ENCODE assay signal across 8 cellular contexts in the genomic region with DNA sequence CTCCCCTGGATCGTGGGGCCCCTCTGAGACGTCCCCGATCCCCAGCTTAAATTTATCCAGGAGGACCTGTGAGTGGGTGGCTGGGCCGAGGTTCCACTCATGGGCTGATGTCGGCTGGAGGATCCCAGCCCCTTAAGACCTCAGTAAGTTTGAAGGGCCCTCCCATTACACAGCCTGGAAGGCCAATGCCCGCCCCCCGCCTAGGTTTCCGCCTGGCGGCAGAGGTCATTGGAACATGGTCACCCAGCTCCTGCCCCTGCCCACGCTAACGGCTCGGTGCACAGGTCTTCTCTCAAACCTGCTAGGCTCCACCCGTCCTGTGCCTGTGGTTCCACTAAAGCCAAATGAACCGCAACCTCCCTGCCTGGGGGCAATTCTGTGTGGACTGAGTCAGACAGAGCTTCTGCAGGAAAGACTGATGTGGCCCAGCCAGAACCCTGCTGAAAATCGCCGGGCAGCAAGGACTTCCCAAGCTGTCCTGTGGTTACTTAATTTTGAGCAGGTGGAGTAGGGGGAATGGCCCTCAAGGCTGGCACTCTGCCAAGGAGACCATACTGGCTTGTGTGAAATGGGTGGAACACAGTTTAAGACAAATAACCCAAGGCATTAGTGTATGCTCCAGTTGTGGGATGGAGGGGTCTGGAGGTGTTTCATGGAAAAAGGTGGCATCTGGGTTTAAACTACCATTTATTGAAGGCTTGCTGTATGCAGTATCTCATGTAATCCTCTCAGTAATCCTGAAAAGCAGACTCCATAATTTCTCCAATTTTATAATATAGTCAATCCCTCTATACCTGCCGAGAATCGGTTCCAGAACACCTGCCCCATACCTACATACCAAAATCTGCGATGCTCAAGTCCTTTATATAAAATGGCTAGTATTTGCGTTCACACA. TPM values are rescaled to one million over a fixed set of nuclear protein-coding genes. Genes with fewer than 3 reads are reported as not detected.
DNase-seq lines count a peak whose midpoint lies in the region; ATAC-seq and TF ChIP-seq lines count a peak whose summit lies in the region.

No MANE protein-coding gene starts in this region.

- RAD21 ChIA-PET in HCT116 (lab: Charles Lee; ENCODE audit: low non-redundant PET in 1 of 2, low total read pairs in 2 of 2, uncharacterized antibody in 2 of 2, unreplicated experiment in 2 of 2): no interaction called here

- CTCF ChIA-PET in HCT116 (lab: Charles Lee): interaction anchor here (1.0 to 1.3 kb wide), 3 partner anchors 36 to 209 kb away, joined by 3 to 4 read pairs (median 3); no protein-coding TSS in a partner anchor

- H3K27me3 ChIP-seq in HCT116 (ENCODE audit: insufficient read depth, low read length) (no peaks in the 10 kb centered on the region), lung (ENCODE audit: control insufficient read depth, insufficient read depth) (no peaks in the 10 kb centered on the region)

- peak overlapping the region; percentile 41; the same call in 1 of the 2 replicates for H3K27ac ChIP-seq in HCT116 (ENCODE audit: low read depth, low read length)
- H3K27ac ChIP-seq in lung (ENCODE audit: low read depth in 1 of 2, low read length in 1 of 2): peak overlapping the region; percentile 26 to 77

- peak overlapping the region; percentile 48 for H2AFZ ChIP-seq in HCT116 (ENCODE audit: low read depth, low read length, poor library complexity, severe bottlenecking)

- POLR2A ChIA-PET in HCT116 (lab: Charles Lee): interaction anchor here (0.6 to 1.5 kb wide), 4 partner anchors 9 to 123 kb away, joined by 4 to 6 read pairs (median 4); a partner anchor contains a TSS

- ATAC-seq in HCT116 (peak; percentile 39), lung (ENCODE audit: insufficient read depth, low FRiP score) (peak; percentile 5), HG02623 (IDR thresholded peaks at IDR 0.05; ENCODE audit: unreplicated experiment) (no peak)

- intact Hi-C loops in HCT116 (cut with micrococcal nuclease): no loop called here

- BruUV-seq in HCT116 (replicated peaks; lab: Mats Ljungman, UMichigan): TSS peak; percentile 59

- TF ChIP-seq CTCF in HCT116 (IDR thresholded peaks at IDR 0.05 in 2 of 3, conservative IDR thresholded peaks at IDR 0.05 in 1 of 3; ENCODE audit: borderline replicate concordance in 1 of 3, insufficient read depth in 1 of 3, low read depth in 2 of 3, low read length in 2 of 3) (no peak), WI38 (IDR thresholded peaks at IDR 0.05; ENCODE audit: low read depth, low read length) (no peak), lung (IDR thresholded peaks at IDR 0.05; ENCODE audit: control extremely low read depth, extremely low read depth) (no peak)

- peak; percentile 71 for DNase-seq in DMS79 treated with DMSO at 0.1 percent for 48 hours (lab: John Stamatoyannopoulos, UW)
- DNase-seq in HCT116 (ENCODE audit: low read depth, low spot score): peak; percentile 49
- DNase-seq in NCI-H2171 (lab: John Stamatoyannopoulos, UW): peak; percentile 11
- peak; percentile 37 for DNase-seq in dermis blood vessel endothelial cell
- peak; percentile 33 for DNase-seq in lung (ENCODE audit: low spot score)
- peak; percentile 3 to 24 for DNase-seq in stimulated activated CD8-positive, alpha-beta memory T cell treated with anti-CD3 and anti-CD28 coated beads, Interleukin-7, amount 100 ng/mL, for 4 hours (ENCODE audit: low read depth in 2 of 2)

- peak overlapping the region; percentile 94 for H3K4me2 ChIP-seq in HCT116 (ENCODE audit: low read length)

- TF ChIP-seq POLR2A in HCT116 (IDR thresholded peaks at IDR 0.05; ENCODE audit: borderline replicate concordance, extremely low read depth, insufficient read depth, insufficient read length): no peak

- H3K9me3 ChIP-seq in HCT116 (ENCODE audit: control insufficient read depth in 1 of 2, insufficient read depth in 1 of 2, low read depth in 1 of 2, low read length in 2 of 2) (no peaks in the 10 kb centered on the region), lung (ENCODE audit: control insufficient read depth in 2 of 2, insufficient read depth in 1 of 2, low read length in 1 of 2) (no peaks in the 10 kb centered on the region)

- no peak for TF ChIP-seq RAD21 in HCT116 (IDR thresholded peaks at IDR 0.05; ENCODE audit: low read depth)

- WGBS in lung, 2 donors: 36 to 38% methylated on average over 20 of the region's 20 CpGs

- H3K4me3 ChIP-seq in HCT116 (replicated peaks in 1 of 2; ENCODE audit: low read depth in 1 of 2, low read length in 2 of 2) (peak overlapping the region; percentile 49 to 92), WI38 (ENCODE audit: low read depth, low read length) (peak overlapping the region; percentile 55), lung (no peak overlapping the region)

- H3K4me1 ChIP-seq in HCT116 (ENCODE audit: control insufficient read depth in 1 of 2, insufficient read depth in 2 of 2, low read length in 2 of 2) (peaks cover 12 to 24% of the 10 kb centered on the region in 2 experiments; a peak in 3 of 4 replicates), lung (ENCODE audit: control insufficient read depth in 2 of 2, insufficient read depth in 2 of 2, low read length in 2 of 2) (peaks cover 5 to 6% of the 10 kb centered on the region in 2 donors)

- peak overlapping the region; percentile 85 for H3K9ac ChIP-seq in HCT116 (ENCODE audit: low read length)

- no peaks in the 10 kb centered on the region; the same call in 1 of the 2 replicates for H4K20me1 ChIP-seq in HCT116 (ENCODE audit: insufficient read depth)

- no peaks in the 10 kb centered on the region for H3K9me2 ChIP-seq in HCT116 (ENCODE audit: insufficient read depth)

- H3K36me3 ChIP-seq in HCT116 (ENCODE audit: control insufficient read depth in 1 of 2, insufficient read depth in 2 of 2, low read length in 2 of 2) (no peaks in the 10 kb centered on the region), lung (ENCODE audit: control insufficient read depth in 2 of 2, insufficient read depth in 2 of 2, low read length in 2 of 2) (no peaks in the 10 kb centered on the region)

- peaks cover 36% of the 10 kb centered on the region for H3K79me2 ChIP-seq in HCT116 (ENCODE audit: insufficient read depth, low read length)

TF ChIP-seq in HCT116, 20 proteins besides CTCF, POLR2A, EP300 and RAD21:
- TF ChIP-seq ELF1 (IDR thresholded peaks at IDR 0.05; ENCODE audit: borderline replicate concordance, low read depth): no peak
- TF ChIP-seq EGR1 (IDR thresholded peaks at IDR 0.05; ENCODE audit: low read depth): peak; percentile 50; the same call in 1 of the 2 replicates
- no peak for TF ChIP-seq ZFX (IDR thresholded peaks at IDR 0.05)

RNA-seq across cellular contexts. Expression of a gene that starts 0.9 kb away (rescaled TPM):
- 18.7 TPM for total RNA-seq in HCT116 (2021; ENCODE audit: unreplicated experiment)
- 3.8 and 5.0 TPM in 2 replicates for polyA plus RNA-seq in HCT116 (2012)
- 7.0 TPM in 2 replicates for total RNA-seq in dermis blood vessel endothelial cell
- 10 to 100 TPM in 1 of 2 donors, 1 to 10 TPM in 1; 5.5 to 12.3 TPM for total RNA-seq in lung
- 1 to 10 TPM in 1 of 2 donors, under 1 TPM in 1; 0.93 to 1.7 TPM for polyA plus RNA-seq in lung

Comparison
In these comparisons a context has a peak if more than half of its experiments do, and no peak if none do; other contexts are left out.
1. DNase-seq: peak in every context shown above with its lines; median percentile 71 in DMS79 treated with DMSO at 0.1 percent for 48 hours; 49 in HCT116; 37 in dermis blood vessel endothelial cell; 33 in lung; 14 in stimulated activated CD8-positive, alpha-beta memory T cell treated with anti-CD3 and anti-CD28 coated beads, Interleukin-7, amount 100 ng/mL, for 4 hours; 11 in NCI-H2171.